Comparison of ENCODE assay signal across 8 cellular contexts in genomic region chr5:140631831-140632365, GRCh38. TPM values are rescaled to one million over a fixed set of nuclear protein-coding genes. Genes with fewer than 3 reads are reported as not detected.
DNase-seq lines count a peak whose midpoint lies in the region; ATAC-seq and TF ChIP-seq lines count a peak whose summit lies in the region.

No MANE protein-coding gene starts in this region.

- H3K27ac Mint-ChIP-seq in naive B cell, result no peak overlapping the region

- DNase-seq in RWPE1 (ENCODE audit: low spot score), result no peak
- peak; percentile 14 for DNase-seq in effector CD4-positive, alpha-beta T cell
- peak; percentile 23 for DNase-seq in naive B cell
- DNase-seq in MG63, result no peak
- DNase-seq in SJCRH30, result no peak

- CTCF ChIA-PET in RWPE1 (lab: Yijun Ruan, JAX), result interaction anchor here (0.6 kb wide), 1 partner anchor 410 kb away, joined by 3 read pairs; no protein-coding TSS in a partner anchor

- ATAC-seq in GM18505 (IDR thresholded peaks at IDR 0.05; ENCODE audit: unreplicated experiment), result peak; percentile 39
- ATAC-seq in HG02623 (IDR thresholded peaks at IDR 0.05; ENCODE audit: unreplicated experiment), result peak; percentile 32
- peak; percentile 69 to 72 for ATAC-seq in naive B cell (ENCODE audit: low read depth in 2 of 2)
- no peak for ATAC-seq in SK-N-SH treated with all-trans-retinoic acid at 6 μM for 48 hours

- no peaks in the 10 kb centered on the region for H3K27me3 ChIP-seq in MG63
- H3K27me3 ChIP-seq in SJCRH30, result no peaks in the 10 kb centered on the region

- TF ChIP-seq CTCF in RWPE1 (conservative IDR thresholded peaks at IDR 0.05; ENCODE audit: low read depth), result no peak

- peaks cover 0 to 15% (median 7%) of the 10 kb centered on the region in 7 donors for H3K9me3 Mint-ChIP-seq in naive B cell

- H3K36me3 Mint-ChIP-seq in naive B cell, result peaks cover 0 to 5% of the 10 kb centered on the region in 2 donors

- peak overlapping the region; percentile 60 for H3K27ac ChIP-seq in RWPE1
- H3K27ac ChIP-seq in SJCRH30, result no peak overlapping the region

- H3K4me3 ChIP-seq in MG63, result no peak overlapping the region
- H3K4me3 ChIP-seq in SJCRH30, result no peak overlapping the region

- no peaks in the 10 kb centered on the region for H3K36me3 ChIP-seq in MG63
- H3K36me3 ChIP-seq in SJCRH30, result no peaks in the 10 kb centered on the region

- no peaks in the 10 kb centered on the region for H3K4me1 ChIP-seq in SJCRH30

- H3K4me1 Mint-ChIP-seq in naive B cell, result peaks cover 9 to 29% (median 17%) of the 10 kb centered on the region in 3 donors

- H3K9me3 ChIP-seq in MG63, result peaks cover 18% of the 10 kb centered on the region; the same call in 1 of the 2 replicates
- no peaks in the 10 kb centered on the region; the same call in 1 of the 2 replicates for H3K9me3 ChIP-seq in SJCRH30 (replicated peaks)

- H3K4me3 Mint-ChIP-seq in naive B cell, result peak overlapping the region; percentile 83 to 95 (median 91)

- peaks cover 21 to 39% (median 26%) of the 10 kb centered on the region in 3 donors for H3K27me3 Mint-ChIP-seq in naive B cell

- POLR2A ChIA-PET in RWPE1 (lab: Yijun Ruan, JAX; ENCODE audit: low non-redundant PET), result no interaction called here

- no peak for TF ChIP-seq POLR2A in GM18505 (IDR thresholded peaks at IDR 0.05; ENCODE audit: borderline replicate concordance, extremely low read depth, insufficient read depth, insufficient read length)

TF ChIP-seq in SK-N-SH treated with all-trans-retinoic acid at 6 μM for 48 hours, 23 proteins besides CTCF, POLR2A, EP300 and RAD21:
- no peak for TF ChIP-seq ZNF8 (CRISPR knock-in tag; IDR thresholded peaks at IDR 0.05)
- no peak for TF ChIP-seq ZFP3 (CRISPR knock-in tag; IDR thresholded peaks at IDR 0.05)

RNA-seq across cellular contexts. Expression of gene CD14, which starts 1.1 kb away (rescaled TPM):
- polyA plus RNA-seq in naive B cell (ENCODE audit: low read depth in 6 of 6), result 10 to 100 TPM in 1 of 6 donors, 1 to 10 TPM in 5; 1.5 to 10.2 (median 2.8) TPM
- 0.49 and 2.6 TPM in 2 replicates for total RNA-seq in MG63 (2014; rRNA removed; shearing (Covaris generic); ENCODE audit: low replicate concordance)
- total RNA-seq in SJCRH30 (2014; rRNA removed; shearing (Covaris generic)), result 0.18 and 0.38 TPM in 2 replicates

RNA-seq across cellular contexts. Expression of gene TMCO6, which starts 7.4 kb away (rescaled TPM):
- polyA plus RNA-seq in naive B cell (ENCODE audit: low read depth in 6 of 6), result 10 to 100 TPM in 4 of 6 donors, 1 to 10 TPM in 2; 7.6 to 13.0 (median 11.4) TPM
- total RNA-seq in MG63 (2014; rRNA removed; shearing (Covaris generic); ENCODE audit: low replicate concordance), result 5.5 and 10.7 TPM in 2 replicates
- 11.1 and 11.3 TPM in 2 replicates for total RNA-seq in SJCRH30 (2014; rRNA removed; shearing (Covaris generic))

RNA-seq across cellular contexts. Expression of gene NDUFA2, which starts 15.5 kb away (rescaled TPM):
- polyA plus RNA-seq in naive B cell (ENCODE audit: low read depth in 6 of 6), result 100 to 1,000 TPM in 5 of 6 donors, 10 to 100 TPM in 1; 94.5 to 167 (median 152) TPM
- total RNA-seq in MG63 (2014; rRNA removed; shearing (Covaris generic); ENCODE audit: low replicate concordance), result 86.0 and 94.5 TPM in 2 replicates
- total RNA-seq in SJCRH30 (2014; rRNA removed; shearing (Covaris generic)), result 86.0 and 106 TPM in 2 replicates

RNA-seq across cellular contexts. Expression of gene IK, which starts 15.7 kb away (rescaled TPM):
- polyA plus RNA-seq in naive B cell (ENCODE audit: low read depth in 6 of 6), result 100 to 1,000 TPM in 5 of 6 donors, 10 to 100 TPM in 1; 83.8 to 170 (median 140) TPM
- 53.6 and 96.7 TPM in 2 replicates for total RNA-seq in MG63 (2014; rRNA removed; shearing (Covaris generic); ENCODE audit: low replicate concordance)
- total RNA-seq in SJCRH30 (2014; rRNA removed; shearing (Covaris generic)), result 94.5 and 100 TPM in 2 replicates

RNA-seq across cellular contexts. Expression of gene WDR55, which starts 32.8 kb away (rescaled TPM):
- 10 to 100 TPM in 4 of 6 donors, 1 to 10 TPM in 2; 5.7 to 15.1 (median 10.3) TPM for polyA plus RNA-seq in naive B cell (ENCODE audit: low read depth in 6 of 6)
- total RNA-seq in MG63 (2014; rRNA removed; shearing (Covaris generic); ENCODE audit: low replicate concordance), result 28.8 and 38.9 TPM in 2 replicates
- total RNA-seq in SJCRH30 (2014; rRNA removed; shearing (Covaris generic)), result 15.5 and 17.9 TPM in 2 replicates

Comparison
In these comparisons a context has a peak if more than half of its experiments do, and no peak if none do; other contexts are left out.
1. DNase-seq: peak in effector CD4-positive, alpha-beta T cell (single experiment) and naive B cell (single experiment); none in RWPE1 (single experiment), MG63 (single experiment) and SJCRH30 (0 of 2).